8 cellular contexts compared by ENCODE assay signal in genomic region chr16:67660564-67661028, GRCh38. TPM values are rescaled to one million over a fixed set of nuclear protein-coding genes. Genes with fewer than 3 reads are reported as not detected.
DNase-seq lines count a peak whose midpoint lies in the region; ATAC-seq, FAIRE-seq and TF ChIP-seq lines count a peak whose summit lies in the region.

PARD6A (plus strand) TSS chr16:67660960; CDS start chr16:67661039, 79 bp downstream.

- DNase-seq in AG10803 (ENCODE audit: low read depth) = peak; percentile 92
- peak; percentile 100 for DNase-seq in GM19239 (ENCODE audit: insufficient read length, low spot score)
- peak; percentile 81 for DNase-seq in NCI-H510A treated with DMSO at 0.1 percent for 48 hours (lab: John Stamatoyannopoulos, UW)
- peak; percentile 98 for DNase-seq in activated CD4-positive, alpha-beta T cell treated with anti-CD3 and anti-CD28 coated beads for 36 hours
- no peak for DNase-seq in chondrocyte (ENCODE audit: low spot score)
- peak; percentile 81 for DNase-seq in kidney glomerular epithelial cell (lab: John Stamatoyannopoulos, UW)
- DNase-seq in stimulated activated CD4-positive, alpha-beta T cell treated with anti-CD3 and anti-CD28 coated beads, Interleukin-15, amount 100 ng/mL, for 48 hours (ENCODE audit: low read depth in 2 of 2) = peak; percentile 95 to 97

- intact Hi-C loops in activated CD4-positive, alpha-beta T cell treated with anti-CD3 and anti-CD28 coated beads for 36 hours (cut with DNase I, micrococcal nuclease) = loop anchor here (1.0 to 5.0 kb wide), 22 partner anchors 16 to 1527 kb away; partner anchors contain the start of genes ATP6V0D1 (in 2 of the 2), CTCF (in 2 of the 2), FHOD1 (in 2 of the 2) and NFATC3 (in 2 of the 2)

- H3K9me3 Mint-ChIP-seq in activated CD4-positive, alpha-beta T cell treated with anti-CD3 and anti-CD28 coated beads for 36 hours (ENCODE audit: low read depth) = no peaks in the 10 kb centered on the region
- H3K9me3 Mint-ChIP-seq in chondrocyte (ENCODE audit: low read depth) = no peaks in the 10 kb centered on the region

- H3K4me1 Mint-ChIP-seq in activated CD4-positive, alpha-beta T cell treated with anti-CD3 and anti-CD28 coated beads for 36 hours = peaks cover 21% of the 10 kb centered on the region
- peaks cover 20% of the 10 kb centered on the region for H3K4me1 Mint-ChIP-seq in chondrocyte (ENCODE audit: low read depth)

- peak; percentile 97 for FAIRE-seq in GM19239 (lab: Jason Lieb, UNC)

- H3K4me3 Mint-ChIP-seq in activated CD4-positive, alpha-beta T cell treated with anti-CD3 and anti-CD28 coated beads for 36 hours = peak within 1 kb of the TSS; percentile 90
- H3K4me3 Mint-ChIP-seq in chondrocyte (ENCODE audit: unreplicated experiment) = peak within 1 kb of the TSS; percentile 87

- H3K36me3 Mint-ChIP-seq in activated CD4-positive, alpha-beta T cell treated with anti-CD3 and anti-CD28 coated beads for 36 hours (ENCODE audit: low read depth) = peaks cover 27% of the 10 kb centered on the region
- no peaks in the 10 kb centered on the region for H3K36me3 Mint-ChIP-seq in chondrocyte (ENCODE audit: low read depth)

- TF ChIP-seq CTCF in AG10803 (conservative IDR thresholded peaks at IDR 0.05; ENCODE audit: low read length) (no peak), chondrocyte (IDR thresholded peaks at IDR 0.05) (no peak)

- peak; percentile 73 for ATAC-seq in HG03442 (IDR thresholded peaks at IDR 0.05; ENCODE audit: unreplicated experiment)
- peak; percentile 83 for ATAC-seq in activated CD4-positive, alpha-beta T cell treated with anti-CD3 and anti-CD28 coated beads for 36 hours

- H3K27me3 Mint-ChIP-seq in activated CD4-positive, alpha-beta T cell treated with anti-CD3 and anti-CD28 coated beads for 36 hours = no peaks in the 10 kb centered on the region
- peaks cover under 1% of the 10 kb centered on the region for H3K27me3 Mint-ChIP-seq in chondrocyte (ENCODE audit: low read depth)

- H3K4me3 ChIP-seq in AG10803 (ENCODE audit: low read length) = peak within 1 kb of the TSS; percentile 94

- peak within 1 kb of the TSS; percentile 91 for H3K27ac Mint-ChIP-seq in activated CD4-positive, alpha-beta T cell treated with anti-CD3 and anti-CD28 coated beads for 36 hours
- H3K27ac Mint-ChIP-seq in chondrocyte (ENCODE audit: unreplicated experiment) = peak within 1 kb of the TSS; percentile 97

- POLR2A ChIA-PET in activated CD4-positive, alpha-beta T cell treated with anti-CD3 and anti-CD28 coated beads for 36 hours (lab: Charles Lee) = interaction anchor here (0.7 to 1.5 kb wide), 7 partner anchors 10 to 184 kb away, joined by 3 to 13 read pairs (median 4); partner anchors contain the start of genes ATP6V0D1, CARMIL2, CTCF and RANBP10

- CTCF ChIA-PET in activated CD4-positive, alpha-beta T cell treated with anti-CD3 and anti-CD28 coated beads for 36 hours (lab: Charles Lee) = interaction anchor here (0.6 to 7.4 kb wide), 11 partner anchors 10 to 259 kb away, joined by 3 to 77 read pairs (median 4); partner anchors contain the start of genes CARMIL2 and CTCF

RNA-seq across cellular contexts. Expression of gene PARD6A, which starts in this region (rescaled TPM):
- 1 to 10 TPM; 7.8 to 8.7 TPM for total RNA-seq in activated CD4-positive, alpha-beta T cell treated with anti-CD3 and anti-CD28 coated beads for 36 hours
- total RNA-seq in chondrocyte = 2.5 to 3.5 TPM (median 3.3 TPM) in 3 replicates
